In the genomic region with DNA sequence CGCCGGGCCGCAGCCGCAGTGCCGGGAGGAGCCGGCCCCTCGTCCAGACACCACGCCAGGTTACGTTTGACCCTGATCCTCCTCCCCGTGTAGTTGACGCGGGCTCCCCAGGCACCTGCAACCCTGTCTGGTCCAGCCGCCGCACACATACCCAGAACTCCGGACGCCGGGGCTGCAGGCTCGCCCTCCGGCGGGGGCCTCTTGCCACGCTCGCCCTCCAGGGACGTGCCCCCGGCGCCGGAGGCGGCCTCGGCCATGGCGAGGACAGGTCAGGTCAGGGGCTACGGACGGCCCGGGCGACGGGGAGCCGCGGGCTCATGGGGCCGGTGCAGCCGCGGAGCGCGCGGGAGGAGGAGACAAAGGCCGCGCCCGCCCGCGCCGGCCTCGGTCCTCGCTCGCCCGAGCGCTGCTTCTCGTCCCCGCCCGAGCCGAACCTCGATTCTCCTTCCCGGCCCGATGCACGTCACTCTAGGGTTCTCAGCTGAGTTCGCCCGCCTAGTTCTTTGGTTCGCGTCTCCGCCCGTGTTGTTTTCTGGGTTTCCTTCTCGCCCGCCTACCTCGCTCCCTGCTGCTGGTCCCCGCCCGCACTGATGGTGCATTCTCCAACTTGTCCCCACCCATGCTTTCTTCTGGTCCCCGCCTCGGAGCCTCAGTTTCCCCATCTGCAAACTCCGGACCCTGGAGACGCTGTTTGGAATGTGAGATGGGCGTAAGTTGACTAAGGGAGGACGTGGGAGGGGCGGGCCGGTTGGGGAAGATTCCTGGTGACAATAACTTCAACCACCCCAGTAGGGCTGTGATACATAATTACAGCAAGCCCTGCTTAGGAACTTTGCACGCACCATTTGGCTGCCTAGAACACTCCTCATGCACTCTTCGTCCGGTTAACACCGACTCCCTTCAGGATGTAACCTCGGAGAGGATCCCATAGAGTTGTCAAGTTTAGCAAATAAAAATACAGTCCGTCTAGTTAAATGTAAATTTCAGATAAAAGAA, we compare ENCODE assay signal across 8 cellular contexts. TPM values are rescaled to one million over a fixed set of nuclear protein-coding genes. Genes with fewer than 3 reads are reported as not detected.
DNase-seq lines count a peak whose midpoint lies in the region; ATAC-seq and TF ChIP-seq lines count a peak whose summit lies in the region.

A gene with protein sequence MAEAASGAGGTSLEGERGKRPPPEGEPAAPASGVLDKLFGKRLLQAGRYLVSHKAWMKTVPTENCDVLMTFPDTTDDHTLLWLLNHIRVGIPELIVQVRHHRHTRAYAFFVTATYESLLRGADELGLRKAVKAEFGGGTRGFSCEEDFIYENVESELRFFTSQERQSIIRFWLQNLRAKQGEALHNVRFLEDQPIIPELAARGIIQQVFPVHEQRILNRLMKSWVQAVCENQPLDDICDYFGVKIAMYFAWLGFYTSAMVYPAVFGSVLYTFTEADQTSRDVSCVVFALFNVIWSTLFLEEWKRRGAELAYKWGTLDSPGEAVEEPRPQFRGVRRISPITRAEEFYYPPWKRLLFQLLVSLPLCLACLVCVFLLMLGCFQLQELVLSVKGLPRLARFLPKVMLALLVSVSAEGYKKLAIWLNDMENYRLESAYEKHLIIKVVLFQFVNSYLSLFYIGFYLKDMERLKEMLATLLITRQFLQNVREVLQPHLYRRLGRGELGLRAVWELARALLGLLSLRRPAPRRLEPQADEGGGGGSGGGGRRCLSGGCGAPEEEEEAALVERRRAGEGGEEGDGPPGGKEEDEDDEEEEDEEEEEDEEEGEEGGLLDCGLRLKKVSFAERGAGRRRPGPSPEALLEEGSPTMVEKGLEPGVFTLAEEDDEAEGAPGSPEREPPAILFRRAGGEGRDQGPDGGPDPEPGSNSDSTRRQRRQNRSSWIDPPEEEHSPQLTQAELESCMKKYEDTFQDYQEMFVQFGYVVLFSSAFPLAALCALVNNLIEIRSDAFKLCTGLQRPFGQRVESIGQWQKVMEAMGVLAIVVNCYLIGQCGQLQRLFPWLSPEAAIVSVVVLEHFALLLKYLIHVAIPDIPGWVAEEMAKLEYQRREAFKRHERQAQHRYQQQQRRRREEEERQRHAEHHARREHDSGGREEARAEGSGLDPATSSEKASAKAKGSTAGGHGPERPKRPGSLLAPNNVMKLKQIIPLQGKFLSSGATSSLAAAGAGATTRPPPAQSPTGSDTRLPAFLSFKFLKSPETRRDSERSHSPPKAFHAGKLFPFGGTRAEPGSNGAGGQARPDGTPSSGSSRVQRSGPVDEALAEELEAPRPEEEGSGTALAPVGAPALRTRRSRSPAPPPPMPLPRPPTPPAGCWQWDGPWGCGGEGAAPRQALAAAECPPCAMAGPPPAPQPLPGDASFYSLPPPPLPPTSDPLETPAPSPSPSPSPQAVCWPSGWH (minus strand): TSS at position 442 of the 996 bp plus-strand sequence. CDS start 185 bp downstream, at position 257.

- H3K36me3 Mint-ChIP-seq in activated naive CD8-positive, alpha-beta T cell treated with anti-CD3 and anti-CD28 coated beads, Interleukin-2, amount 50 U/mL, for 24 hours (ENCODE audit: low read depth), result no peaks in the 10 kb centered on the region

- H3K36me3 ChIP-seq in HEK293 (ENCODE audit: control insufficient read depth in 2 of 2, insufficient read depth in 1 of 2, low read length in 2 of 2) (peaks cover 0 to 31% of the 10 kb centered on the region in 2 experiments; a peak in 2 of 3 replicates), cardiac muscle cell (no peaks in the 10 kb centered on the region), parathyroid adenoma (ENCODE audit: control insufficient read depth, insufficient read depth, low read length) (no peaks in the 10 kb centered on the region), tibial artery (peaks cover 0 to 11% (median 0%) of the 10 kb centered on the region in 3 donors)

- peak within 1 kb of the TSS; percentile 97 for H2AFZ ChIP-seq in parathyroid adenoma

- H3K4me3 Mint-ChIP-seq in activated naive CD8-positive, alpha-beta T cell treated with anti-CD3 and anti-CD28 coated beads, Interleukin-2, amount 50 U/mL, for 24 hours, result peak within 1 kb of the TSS; percentile 81

- DNase-seq in DMS153 treated with DMSO at 0.1 percent for 48 hours (lab: John Stamatoyannopoulos, UW; ENCODE audit: unreplicated experiment) (peak; percentile 93), NCI-H1436 (lab: John Stamatoyannopoulos, UW) (peak; percentile 93), SW 1271 (lab: John Stamatoyannopoulos, UW) (peak; percentile 94 to 96), cardiac muscle cell (ENCODE audit: low read depth in 1 of 2, low spot score in 1 of 2) (peak; percentile 97 to 100), tibial artery (peak; percentile 95 to 97)
- peak; percentile 97 for DNase-seq in activated naive CD8-positive, alpha-beta T cell treated with anti-CD3 and anti-CD28 coated beads, Interleukin-2, amount 50 U/mL, for 24 hours

- no peaks in the 10 kb centered on the region for H3K79me2 ChIP-seq in parathyroid adenoma

- peak within 1 kb of the TSS; percentile 75 for H3K4me2 ChIP-seq in parathyroid adenoma (ENCODE audit: low read length)

- H3K4me1 ChIP-seq in HEK293 (ENCODE audit: control insufficient read depth, insufficient read depth, low read length) (peaks cover 8% of the 10 kb centered on the region), cardiac muscle cell (ENCODE audit: low read depth) (peaks cover 4% of the 10 kb centered on the region), parathyroid adenoma (peaks cover 4% of the 10 kb centered on the region), tibial artery (peaks cover 0 to 46% (median 33%) of the 10 kb centered on the region in 4 donors)

- POLR2A ChIA-PET in HEK293 (lab: Yijun Ruan, JAX), result interaction anchor here (0.7 to 7.6 kb wide), 6 partner anchors 11 to 85 kb away, joined by 3 to 64 read pairs (median 4); a partner anchor contains a TSS

- intact Hi-C loops in tibial artery (cut with DNase I; ENCODE audit: low total_unique reads), result no loop called here

- peak within 1 kb of the TSS; percentile 79 for H3K27ac Mint-ChIP-seq in activated naive CD8-positive, alpha-beta T cell treated with anti-CD3 and anti-CD28 coated beads, Interleukin-2, amount 50 U/mL, for 24 hours

- peak within 1 kb of the TSS; percentile 57; the same call in 1 of the 2 replicates for H3K27ac ChIP-seq in HEK293 (ENCODE audit: extremely low read depth, low read depth, low read length)
- peak within 1 kb of the TSS; percentile 63 for H3K27ac ChIP-seq in cardiac muscle cell
- H3K27ac ChIP-seq in parathyroid adenoma, result peak within 1 kb of the TSS; percentile 53
- H3K27ac ChIP-seq in tibial artery, result peak within 1 kb of the TSS; percentile 68 to 88

- H3K27me3 ChIP-seq in cardiac muscle cell (peaks cover 2% of the 10 kb centered on the region), parathyroid adenoma (ENCODE audit: control insufficient read depth, insufficient read depth, low read length) (no peaks in the 10 kb centered on the region), tibial artery (no peaks in the 10 kb centered on the region)

- ATAC-seq in activated naive CD8-positive, alpha-beta T cell treated with anti-CD3 and anti-CD28 coated beads, Interleukin-2, amount 50 U/mL, for 24 hours, result peak; percentile 51

- H3K9me3 ChIP-seq in HEK293 (ENCODE audit: control insufficient read depth, insufficient read depth, low read depth, low read length), result no peaks in the 10 kb centered on the region
- H3K9me3 ChIP-seq in cardiac muscle cell (ENCODE audit: low read depth), result no peaks in the 10 kb centered on the region
- H3K9me3 ChIP-seq in parathyroid adenoma (ENCODE audit: control insufficient read depth, low read length), result no peaks in the 10 kb centered on the region
- no peaks in the 10 kb centered on the region for H3K9me3 ChIP-seq in tibial artery

- no peaks in the 10 kb centered on the region for H3K27me3 Mint-ChIP-seq in activated naive CD8-positive, alpha-beta T cell treated with anti-CD3 and anti-CD28 coated beads, Interleukin-2, amount 50 U/mL, for 24 hours

- peaks cover 33% of the 10 kb centered on the region for H3K4me1 Mint-ChIP-seq in activated naive CD8-positive, alpha-beta T cell treated with anti-CD3 and anti-CD28 coated beads, Interleukin-2, amount 50 U/mL, for 24 hours

- CTCF ChIA-PET in HEK293 (lab: Yijun Ruan, JAX), result interaction anchor here (0.6 to 2.4 kb wide), 14 partner anchors 22 to 529 kb away, joined by 3 to 9 read pairs (median 3); a partner anchor contains a TSS

- H3K4me3 ChIP-seq in HEK293 (ENCODE audit: low read depth, low read length), result peak within 1 kb of the TSS; percentile 72
- H3K4me3 ChIP-seq in cardiac muscle cell, result peak within 1 kb of the TSS; percentile 64
- peak within 1 kb of the TSS; percentile 65 for H3K4me3 ChIP-seq in parathyroid adenoma (ENCODE audit: low read depth, low read length)
- peak within 1 kb of the TSS; percentile 69 to 87 for H3K4me3 ChIP-seq in tibial artery

- H3K9me3 Mint-ChIP-seq in activated naive CD8-positive, alpha-beta T cell treated with anti-CD3 and anti-CD28 coated beads, Interleukin-2, amount 50 U/mL, for 24 hours, result no peaks in the 10 kb centered on the region

- no peak; the same call in 1 of the 2 replicates for TF ChIP-seq CTCF in HEK293 (tag by site-specific recombination; IDR thresholded peaks at IDR 0.05)
- TF ChIP-seq CTCF in cardiac muscle cell (IDR thresholded peaks at IDR 0.05; ENCODE audit: low read depth, low read length), result no peak
- no peak for TF ChIP-seq CTCF in parathyroid adenoma (IDR thresholded peaks at IDR 0.05)
- TF ChIP-seq CTCF in tibial artery (IDR thresholded peaks at IDR 0.05), result no peak

- peak within 1 kb of the TSS; percentile 78 for H3K9ac ChIP-seq in parathyroid adenoma

RNA-seq across cellular contexts. Expression of the gene that starts here (rescaled TPM):
- 14.4 and 21.1 TPM in 2 replicates for total RNA-seq in cardiac muscle cell
- 2.8 and 3.6 TPM in 2 replicates for polyA plus RNA-seq in cardiac muscle cell

Comparison
In these comparisons a context has a peak if more than half of its experiments do, and no peak if none do; other contexts are left out.
1. Peak in every context shown above with its lines: DNase-seq, ATAC-seq, H3K4me3 ChIP-seq and H3K27ac ChIP-seq.